Comparison of ENCODE assay signal across 27 cellular contexts in the genomic region with DNA sequence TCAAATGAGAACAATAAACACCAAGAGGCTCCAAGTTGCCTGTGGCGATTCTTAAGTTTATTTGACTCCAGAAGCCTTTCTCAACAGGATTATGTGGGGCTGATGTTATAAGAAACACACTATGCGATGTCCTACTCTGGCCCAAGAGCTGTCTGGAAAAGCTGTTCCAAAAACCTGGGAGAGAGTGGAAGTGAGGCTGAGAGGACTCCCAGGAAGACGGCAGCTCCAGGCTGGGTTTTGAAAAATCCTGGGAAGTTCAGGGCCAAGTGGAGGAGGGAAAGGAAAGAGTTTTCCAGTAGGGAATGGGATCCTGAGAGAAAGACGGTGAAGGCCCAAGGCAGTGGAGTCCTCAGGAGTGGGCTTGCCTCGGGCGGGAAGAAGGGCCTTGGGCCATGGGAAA. TPM values are rescaled to one million over a fixed set of nuclear protein-coding genes. Genes with fewer than 3 reads are reported as not detected.
"Had no signal": no experiment of that assay in that cellular context is flagged by ENCODE, and none has a peak within 500 bp of the region (broad histone marks: within the 10 kb centered on the region; RNA-seq: fewer than 3 reads in every experiment).

No MANE protein-coding gene starts in this region.

- FAIRE-seq: small intestine, urothelium cell line had no signal

- H3K4me1 Mint-ChIP-seq: naive B cell; natural killer cell; stimulated activated effector memory CD8-positive, alpha-beta T cell treated with anti-CD3 and anti-CD28 coated beads, Interleukin-12 subunit alpha, Interleukin-12 subunit beta, amount 100 ng/mL, for 72 hours had no signal

- H3K4me3 Mint-ChIP-seq: memory B cell; natural killer cell; nephron progenitor cell; stimulated activated effector memory CD8-positive, alpha-beta T cell treated with anti-CD3 and anti-CD28 coated beads, Interleukin-12 subunit alpha, Interleukin-12 subunit beta, amount 100 ng/mL, for 72 hours; stimulated activated naive CD8-positive, alpha-beta T cell treated with anti-CD3 and anti-CD28 coated beads, Interleukin-15, Interleukin-2, amounts not matched to agents 100 ng/mL and 50 ng/mL, for 24 hours had no signal

- H3K27me3 ChIP-seq: ovary, right atrium auricular region, upper lobe of right lung had no signal

- H3K27ac ChIP-seq: hepatocyte, left ventricle myocardium inferior, ovary, right atrium auricular region, sigmoid colon, spleen, suprapubic skin, thoracic aorta, tibial artery, upper lobe of right lung had no signal

- H3K4me2 ChIP-seq: hepatocyte had no signal

- H3K9me3 Mint-ChIP-seq: memory B cell; natural killer cell; nephron progenitor cell; stimulated activated effector memory CD8-positive, alpha-beta T cell treated with anti-CD3 and anti-CD28 coated beads, Interleukin-12 subunit alpha, Interleukin-12 subunit beta, amount 100 ng/mL, for 72 hours; stimulated activated naive CD8-positive, alpha-beta T cell treated with anti-CD3 and anti-CD28 coated beads, Interleukin-15, Interleukin-2, amounts not matched to agents 100 ng/mL and 50 ng/mL, for 24 hours had no signal

- DNase-seq: islet precursor cell; left ventricle myocardium inferior; naive B cell; natural killer cell; nephron progenitor cell; ovary; sigmoid colon; small intestine; spleen; stimulated activated CD4-positive, alpha-beta T cell treated with anti-CD3 and anti-CD28 coated beads, Interleukin-4, amount 100 ng/mL, for 24 hours; stimulated activated naive CD4-positive, alpha-beta T cell; tibial artery; trophoblast cell; upper lobe of right lung had no signal

- H3K27ac Mint-ChIP-seq: memory B cell; naive B cell; natural killer cell; nephron progenitor cell; progenitor cell of endocrine pancreas; stimulated activated effector memory CD8-positive, alpha-beta T cell treated with anti-CD3 and anti-CD28 coated beads, Interleukin-12 subunit alpha, Interleukin-12 subunit beta, amount 100 ng/mL, for 72 hours; stimulated activated naive CD8-positive, alpha-beta T cell treated with anti-CD3 and anti-CD28 coated beads, Interleukin-15, Interleukin-2, amounts not matched to agents 100 ng/mL and 50 ng/mL, for 24 hours had no signal

- H3K9me3 ChIP-seq: left ventricle myocardium inferior, ovary, right atrium auricular region, sigmoid colon, spleen, suprapubic skin, thoracic aorta, tibial artery, upper lobe of right lung had no signal

- H3K36me3 Mint-ChIP-seq: memory B cell; natural killer cell; stimulated activated effector memory CD8-positive, alpha-beta T cell treated with anti-CD3 and anti-CD28 coated beads, Interleukin-12 subunit alpha, Interleukin-12 subunit beta, amount 100 ng/mL, for 72 hours had no signal

- H2AFZ ChIP-seq: hepatocyte had no signal

- H3K36me3 ChIP-seq: left ventricle myocardium inferior, ovary, right atrium auricular region, sigmoid colon, spleen, suprapubic skin, thoracic aorta, tibial artery, upper lobe of right lung had no signal

- H3K4me3 ChIP-seq: hepatocyte, left ventricle myocardium inferior, ovary, right atrium auricular region, sigmoid colon, spleen, suprapubic skin, thoracic aorta, tibial artery, upper lobe of right lung had no signal

- H3K79me2 ChIP-seq: hepatocyte had no signal

- H3K4me1 ChIP-seq: left ventricle myocardium inferior, right atrium auricular region, sigmoid colon, spleen, tibial artery, upper lobe of right lung had no signal

- ATAC-seq: natural killer cell; stimulated activated effector memory CD8-positive, alpha-beta T cell treated with anti-CD3 and anti-CD28 coated beads, Interleukin-12 subunit alpha, Interleukin-12 subunit beta, amount 100 ng/mL, for 72 hours; upper lobe of right lung had no signal

RNA-seq across cellular contexts. Expression of gene WNT9B, which starts 54.3 kb away (rescaled TPM):
- total RNA-seq: kidney epithelial cell, lung microvascular endothelial cell, mononuclear cell, natural killer cell, pulmonary artery endothelial cell, sigmoid colon had no signal
